8 cellular contexts compared by ENCODE assay signal in genomic region chr12:95959107-95959506, GRCh38. TPM values are rescaled to one million over a fixed set of nuclear protein-coding genes. Genes with fewer than 3 reads are reported as not detected.
DNase-seq lines count a peak whose midpoint lies in the region; ATAC-seq and TF ChIP-seq lines count a peak whose summit lies in the region.

No MANE protein-coding gene starts in this region.

- no TSS peak for BruUV-seq in IMR-90 (replicated peaks; lab: Mats Ljungman, UMichigan)

- no peak overlapping the region for H2BK120ac ChIP-seq in IMR-90 (ENCODE audit: low read depth, low read length)

- H3K9me1 ChIP-seq in IMR-90 (ENCODE audit: insufficient read depth, low read length), result no peaks in the 10 kb centered on the region

- H3K18ac ChIP-seq in IMR-90 (ENCODE audit: low read depth, low read length), result no peak overlapping the region

- H3K27me3 ChIP-seq in IMR-90 (ENCODE audit: control insufficient read depth, insufficient read depth, low read length), result peaks cover 16% of the 10 kb centered on the region
- H3K27me3 ChIP-seq in SK-N-SH (ENCODE audit: insufficient read depth), result no peaks in the 10 kb centered on the region

- H3K4me3 ChIP-seq in IMR-90 (ENCODE audit: insufficient read depth, low read depth, low read length) (no peak overlapping the region), SK-N-SH (ENCODE audit: low read depth in 2 of 2, low read length in 1 of 2) (no peak overlapping the region)

- no peak overlapping the region for H4K5ac ChIP-seq in IMR-90 (ENCODE audit: low read depth, low read length)

- no CpG with 5 or more reads among the region's 1 CpG for WGBS in IMR-90 (ENCODE audit: extremely low coverage in 2 of 2, insufficient read length in 1 of 2), 2 experiments
- WGBS in SK-N-SH (ENCODE audit: low lambda C conversion rate), result 63% methylated on average over 1 of the region's 1 CpG

- H4K8ac ChIP-seq in IMR-90 (ENCODE audit: low read depth in 2 of 2, low read length in 2 of 2), result no peak overlapping the region

- H3K27ac ChIP-seq in IMR-90 (ENCODE audit: insufficient read depth, low read length) (no peak overlapping the region), SK-N-SH (ENCODE audit: low read depth in 2 of 2, low read length in 1 of 2) (no peak overlapping the region)

- no peak for TF ChIP-seq EP300 in SK-N-SH (IDR thresholded peaks at IDR 0.05; ENCODE audit: borderline replicate concordance in 1 of 2, low read depth in 1 of 2, low read length in 1 of 2)

- no peak for TF ChIP-seq POLR2A in IMR-90 (IDR thresholded peaks at IDR 0.05; ENCODE audit: low read depth, low read length)

- H3K36me3 ChIP-seq in IMR-90 (ENCODE audit: control insufficient read depth, insufficient read depth, low read length) (no peaks in the 10 kb centered on the region), SK-N-SH (replicated peaks in 1 of 2; ENCODE audit: control insufficient read depth in 1 of 2, insufficient read depth in 2 of 2, low read length in 1 of 2) (no peaks in the 10 kb centered on the region)

- no peaks in the 10 kb centered on the region for H3K9me3 ChIP-seq in IMR-90 (ENCODE audit: control insufficient read depth, insufficient read depth, low read length)
- H3K9me3 ChIP-seq in SK-N-SH, result no peaks in the 10 kb centered on the region

- H3K9me2 ChIP-seq in SK-N-SH, result no peaks in the 10 kb centered on the region

- peak; percentile 65 for ATAC-seq in IMR-90 (ENCODE audit: low read depth)
- no peak for ATAC-seq in HG03442 (IDR thresholded peaks at IDR 0.05; ENCODE audit: unreplicated experiment)

- TF ChIP-seq CTCF in IMR-90 (conservative IDR thresholded peaks at IDR 0.05; ENCODE audit: low read depth, low read length) (no peak), SK-N-SH (IDR thresholded peaks at IDR 0.05) (peak; percentile 39)

- no peak overlapping the region for H3K14ac ChIP-seq in IMR-90 (replicated peaks; ENCODE audit: low read depth, low read length)

- H2BK15ac ChIP-seq in IMR-90 (ENCODE audit: low read depth, low read length), result no peak overlapping the region

- H3K4me1 ChIP-seq in IMR-90 (ENCODE audit: control insufficient read depth, insufficient read depth, low read length), result no peaks in the 10 kb centered on the region
- no peaks in the 10 kb centered on the region for H3K4me1 ChIP-seq in SK-N-SH (ENCODE audit: control insufficient read depth in 1 of 2, insufficient read depth in 2 of 2, low read depth in 1 of 2, low read length in 1 of 2)

- no peak overlapping the region for H3K56ac ChIP-seq in IMR-90 (ENCODE audit: extremely low read depth, insufficient read depth, low read length)

- H4K20me1 ChIP-seq in IMR-90 (ENCODE audit: insufficient read depth, low read length) (no peaks in the 10 kb centered on the region), SK-N-SH (ENCODE audit: insufficient read depth) (no peaks in the 10 kb centered on the region)

- no peak overlapping the region for H2AK9ac ChIP-seq in IMR-90 (replicated peaks; ENCODE audit: low read depth, low read length, poor library complexity)

- DNase-seq in NCI-H1092 treated with DMSO at 0.1 percent for 48 hours (lab: John Stamatoyannopoulos, UW) (peak; percentile 6), NCI-H1092 (lab: John Stamatoyannopoulos, UW) (no peak), IMR-90 (peak; percentile 14), SK-N-SH (peak; percentile 53), iris pigment epithelial cell (ENCODE audit: low read depth) (peak; percentile 9), T-helper 1 cell (no peak), D341Med (ENCODE audit: low spot score) (no peak)

- H3K9ac ChIP-seq in IMR-90 (ENCODE audit: low read depth, low read length), result no peak overlapping the region
- H3K9ac ChIP-seq in SK-N-SH, result no peak overlapping the region

- H2AFZ ChIP-seq in IMR-90 (replicated peaks; ENCODE audit: low read length, poor library complexity) (no peak overlapping the region), SK-N-SH (ENCODE audit: low read depth) (no peak overlapping the region)

- H2BK5ac ChIP-seq in IMR-90 (ENCODE audit: low read depth, low read length, poor library complexity, severe bottlenecking), result no peak overlapping the region

- H3F3A ChIP-seq in SK-N-SH (replicated peaks; ENCODE audit: insufficient read depth), result no peaks in the 10 kb centered on the region

- H4K91ac ChIP-seq in IMR-90 (ENCODE audit: insufficient read depth, low read depth, low read length), result no peak overlapping the region

- intact Hi-C loops in IMR-90 (cut with micrococcal nuclease), result no loop called here

- TF ChIP-seq RAD21 in IMR-90 (IDR thresholded peaks at IDR 0.05; ENCODE audit: low read length), result no peak
- TF ChIP-seq RAD21 in SK-N-SH (IDR thresholded peaks at IDR 0.05; ENCODE audit: low read length), result peak; percentile 73

- H3K4ac ChIP-seq in IMR-90 (ENCODE audit: low read depth, low read length), result no peak overlapping the region

- H3K79me2 ChIP-seq in SK-N-SH (ENCODE audit: insufficient read depth), result no peaks in the 10 kb centered on the region

- in situ Hi-C loops in IMR-90 (cut with MboI; ENCODE audit: low sequenced_read_pairs), result no loop called here

- dilution Hi-C loops in IMR-90 (cut with HindIII; ENCODE audit: low sequenced_read_pairs, unreplicated experiment), result no loop called here

- H3K4me2 ChIP-seq in IMR-90 (ENCODE audit: low read depth, low read length) (no peak overlapping the region), SK-N-SH (no peak overlapping the region)

- H3K23ac ChIP-seq in IMR-90 (ENCODE audit: low read depth, low read length), result no peak overlapping the region

- H3K79me1 ChIP-seq in IMR-90 (ENCODE audit: low read depth in 1 of 2, low read length in 2 of 2), result no peaks in the 10 kb centered on the region

- no peak overlapping the region for H2BK20ac ChIP-seq in IMR-90 (ENCODE audit: low read depth, low read length)

- CTCF ChIA-PET in IMR-90 (lab: Yijun Ruan, JAX), result no interaction called here
- CTCF ChIA-PET in SK-N-SH (lab: Yijun Ruan, JAX), result interaction anchor here (0.7 to 10.3 kb wide), 6 partner anchors 15 to 60 kb away, joined by 3 to 105 read pairs (median 7); no protein-coding TSS in a partner anchor

- no peak overlapping the region for H2AK5ac ChIP-seq in IMR-90 (ENCODE audit: low read depth, low read length)

- POLR2A ChIA-PET in IMR-90 (lab: Charles Lee; ENCODE audit: unreplicated experiment) (no interaction called here), SK-N-SH (lab: Yijun Ruan, JAX) (interaction anchor here (0.7 kb wide), 1 partner anchor 16 kb away, joined by 3 read pairs; the partner anchor contains the start of genes AMDHD1 and CCDC38)

TF ChIP-seq in IMR-90, 13 proteins besides CTCF, POLR2A, EP300 and RAD21 (continues in another document):
- TF ChIP-seq ELK1 (IDR thresholded peaks at IDR 0.05; ENCODE audit: borderline replicate concordance, low read depth, low read length) (no peak), MAFK (IDR thresholded peaks at IDR 0.05; ENCODE audit: low read depth, low read length) (no peak), RCOR1 (IDR thresholded peaks at IDR 0.05; ENCODE audit: insufficient replicate concordance, low read length) (no peak), FOS (IDR thresholded peaks at IDR 0.05; ENCODE audit: low read depth, low read length) (no peak), BHLHE40 (IDR thresholded peaks at IDR 0.05; ENCODE audit: low read depth, low read length) (no peak)

TF ChIP-seq in SK-N-SH, 30 proteins besides CTCF, POLR2A, EP300 and RAD21:
- TF ChIP-seq NRF1 (IDR thresholded peaks at IDR 0.05; ENCODE audit: low read depth, low read length) (no peak), ELF1 (IDR thresholded peaks at IDR 0.05) (no peak), USF2 (IDR thresholded peaks at IDR 0.05; ENCODE audit: borderline replicate concordance, low read depth, low read length) (no peak), MXI1 (IDR thresholded peaks at IDR 0.05; ENCODE audit: low read depth, low read length) (no peak), RFX5 (IDR thresholded peaks at IDR 0.05; ENCODE audit: low read length) (no peak), SMC3 (IDR thresholded peaks at IDR 0.05; ENCODE audit: low read depth, low read length) (peak; percentile 40; the same call in 1 of the 2 replicates)

RNA-seq across cellular contexts. Expression of gene AMDHD1, which starts 16.0 kb away (rescaled TPM):
- total RNA-seq in IMR-90 (2012; rRNA removed), result under 0.01 TPM in 1 of 2 replicates, not detected in the other
- polyA plus RNA-seq in IMR-90 (2012; rRNA removed) (not detected in 2 replicates), SK-N-SH (2012; rRNA removed) (0.07 and 0.10 TPM in 2 replicates)
- polyA plus RNA-seq in IMR-90 (2012; cell fraction: cytosol; rRNA removed), result not detected in 2 replicates
- polyA plus RNA-seq in IMR-90 (2012; cell fraction: nucleus; rRNA removed; ENCODE audit: low replicate concordance), result 0.17 TPM in 1 of 2 replicates, not detected in the other
- polyA plus RNA-seq in SK-N-SH (2012; cell fraction: cytosol; rRNA removed), result 0.07 and 0.08 TPM in 2 replicates
- 0.43 and 0.54 TPM in 2 replicates for polyA plus RNA-seq in SK-N-SH (2012; cell fraction: nucleus; rRNA removed)

RNA-seq across cellular contexts. Expression of gene CCDC38, which starts 16.7 kb away (rescaled TPM):
- total RNA-seq in IMR-90 (2012; rRNA removed), result not detected in 2 replicates
- polyA plus RNA-seq in IMR-90 (2012; rRNA removed), result not detected in 2 replicates
- not detected in 2 replicates for polyA plus RNA-seq in IMR-90 (2012; cell fraction: cytosol; rRNA removed)
- polyA plus RNA-seq in IMR-90 (2012; cell fraction: nucleus; rRNA removed; ENCODE audit: low replicate concordance), result not detected in 2 replicates
- polyA plus RNA-seq in SK-N-SH (2012; rRNA removed), result not detected in 2 replicates
- polyA plus RNA-seq in SK-N-SH (2012; cell fraction: cytosol; rRNA removed), result 0.03 and 0.06 TPM in 2 replicates
- polyA plus RNA-seq in SK-N-SH (2012; cell fraction: nucleus; rRNA removed), result 0.01 and 0.05 TPM in 2 replicates

RNA-seq across cellular contexts. Expression of gene HAL, which starts 37.0 kb away (rescaled TPM):
- under 0.01 and 0.56 TPM in 2 replicates for total RNA-seq in IMR-90 (2012; rRNA removed)
- polyA plus RNA-seq in IMR-90 (2012; rRNA removed), result 0.02 TPM in 1 of 2 replicates, not detected in the other
- polyA plus RNA-seq in IMR-90 (2012; cell fraction: cytosol; rRNA removed), result not detected in 2 replicates
- 0.15 and 0.99 TPM in 2 replicates for polyA plus RNA-seq in IMR-90 (2012; cell fraction: nucleus; rRNA removed; ENCODE audit: low replicate concordance)
- polyA plus RNA-seq in SK-N-SH (2012; rRNA removed), result 0.08 and 0.10 TPM in 2 replicates
- polyA plus RNA-seq in SK-N-SH (2012; cell fraction: cytosol; rRNA removed), result 0.01 and 0.05 TPM in 2 replicates
- polyA plus RNA-seq in SK-N-SH (2012; cell fraction: nucleus; rRNA removed), result 0.57 and 0.74 TPM in 2 replicates

Comparison
In these comparisons a context has a peak if more than half of its experiments do, and no peak if none do; other contexts are left out.
1. DNase-seq: peak in NCI-H1092 treated with DMSO at 0.1 percent for 48 hours (single experiment), IMR-90 (single experiment), SK-N-SH (single experiment) and iris pigment epithelial cell (single experiment); none in NCI-H1092 (single experiment), T-helper 1 cell (0 of 5) and D341Med (single experiment).